ENCODE assay signal across 8 cellular contexts in the genomic region with DNA sequence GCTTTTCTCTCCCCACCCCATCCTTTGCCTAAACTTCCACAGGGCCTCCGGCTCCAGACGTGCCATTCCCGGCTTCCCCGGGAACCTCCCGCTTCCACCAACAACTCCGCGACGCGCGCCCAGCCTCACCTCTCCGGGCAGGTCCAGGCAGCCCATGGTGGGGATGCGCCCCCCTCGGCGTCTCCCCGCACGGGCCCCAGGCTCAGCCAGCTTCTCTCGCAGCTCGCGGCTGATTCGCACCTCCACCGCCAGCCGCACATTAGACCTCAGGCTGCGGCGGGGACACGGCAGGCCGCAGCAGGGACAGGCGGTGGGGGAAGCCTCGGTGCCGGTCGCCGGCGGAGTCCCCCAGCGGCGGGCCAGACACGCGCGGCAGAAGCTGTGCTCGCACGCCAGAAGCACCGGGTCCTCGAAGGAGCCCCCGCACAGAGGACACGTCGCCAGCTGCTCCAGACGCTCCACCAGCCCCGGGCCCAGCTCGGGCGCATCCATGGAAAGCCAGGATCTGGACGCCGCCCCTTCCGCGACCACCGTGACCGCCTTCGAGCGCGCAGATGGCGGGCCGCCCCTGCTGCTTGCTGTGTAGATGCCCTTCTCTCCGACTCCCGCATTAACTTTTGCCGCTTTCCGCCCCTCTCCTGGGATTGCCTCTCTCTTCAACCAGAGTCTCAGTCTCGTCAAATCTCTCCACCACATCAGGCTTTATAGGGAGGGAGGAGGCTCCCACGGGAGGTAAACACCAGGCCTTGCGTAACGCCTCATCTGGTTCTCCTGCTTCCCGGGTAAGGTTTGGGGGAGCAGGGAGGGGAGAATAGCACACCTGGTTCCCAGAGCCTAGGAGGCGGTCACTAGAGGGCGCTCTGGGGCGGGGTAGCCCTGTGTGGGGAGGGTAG. TPM values are rescaled to one million over a fixed set of nuclear protein-coding genes. Genes with fewer than 3 reads are reported as not detected.
DNase-seq lines count a peak whose midpoint lies in the region; ATAC-seq and TF ChIP-seq lines count a peak whose summit lies in the region.

A gene with protein sequence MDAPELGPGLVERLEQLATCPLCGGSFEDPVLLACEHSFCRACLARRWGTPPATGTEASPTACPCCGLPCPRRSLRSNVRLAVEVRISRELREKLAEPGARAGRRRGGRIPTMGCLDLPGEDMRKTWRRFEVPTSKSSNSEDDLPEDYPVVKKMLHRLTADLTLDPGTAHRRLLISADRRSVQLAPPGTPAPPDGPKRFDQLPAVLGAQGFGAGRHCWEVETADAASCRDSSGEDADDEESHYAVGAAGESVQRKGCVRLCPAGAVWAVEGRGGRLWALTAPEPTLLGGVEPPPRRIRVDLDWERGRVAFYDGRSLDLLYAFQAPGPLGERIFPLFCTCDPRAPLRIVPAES (minus strand): TSS at position 676 of the 893 bp plus-strand sequence. CDS start 184 bp downstream, at position 492.

- peak within 1 kb of the TSS; percentile 27 for H3K4me3 ChIP-seq in A673 (ENCODE audit: low read depth, low read length, poor library complexity, severe bottlenecking)
- peak within 1 kb of the TSS in 1 of 2 experiments; percentile 24; a peak in 1 of 4 replicates for H3K4me3 ChIP-seq in HCT116 (replicated peaks in 1 of 2; ENCODE audit: low read depth in 1 of 2, low read length in 2 of 2)
- peak within 1 kb of the TSS; percentile 45 to 71 for H3K4me3 ChIP-seq in testis

- TF ChIP-seq POLR2A in HCT116 (IDR thresholded peaks at IDR 0.05; ENCODE audit: borderline replicate concordance, extremely low read depth, insufficient read depth, insufficient read length): no peak
- no peak for TF ChIP-seq POLR2A in testis (IDR thresholded peaks at IDR 0.05)

- no peaks in the 10 kb centered on the region for H3K9me2 ChIP-seq in HCT116 (ENCODE audit: insufficient read depth)

- H3K27ac ChIP-seq in A673 (ENCODE audit: low read depth, low read length, poor library complexity, severe bottlenecking): no peak within 1 kb of the TSS
- peak within 1 kb of the TSS; percentile 38; the same call in 1 of the 2 replicates for H3K27ac ChIP-seq in HCT116 (ENCODE audit: low read depth, low read length)
- peak within 1 kb of the TSS; percentile 76 to 84 for H3K27ac ChIP-seq in testis

- no peak for TF ChIP-seq RAD21 in HCT116 (IDR thresholded peaks at IDR 0.05; ENCODE audit: low read depth)

- H3K36me3 ChIP-seq in A673 (ENCODE audit: insufficient read depth, low read length, poor library complexity, severe bottlenecking): no peaks in the 10 kb centered on the region
- H3K36me3 ChIP-seq in HCT116 (ENCODE audit: control insufficient read depth in 1 of 2, insufficient read depth in 2 of 2, low read length in 2 of 2): no peaks in the 10 kb centered on the region
- no peaks in the 10 kb centered on the region for H3K36me3 ChIP-seq in testis (ENCODE audit: low read depth, missing control alignments)

- CTCF ChIA-PET in A673 (lab: Charles Lee) (no interaction called here), HCT116 (lab: Charles Lee) (interaction anchor here (1.0 kb wide), 1 partner anchor 12 kb away, joined by 3 read pairs; no protein-coding TSS in a partner anchor)

- peak within 1 kb of the TSS; percentile 77 for H3K4me3 Mint-ChIP-seq in activated naive CD8-positive, alpha-beta T cell
- H3K4me3 Mint-ChIP-seq in immature natural killer cell: peak within 1 kb of the TSS in 3 of 5 donors; percentile 33 to 36 (median 36)

- H3K36me3 Mint-ChIP-seq in activated naive CD8-positive, alpha-beta T cell: peaks cover 16% of the 10 kb centered on the region
- peaks cover 9 to 28% (median 15%) of the 10 kb centered on the region in 3 donors for H3K36me3 Mint-ChIP-seq in immature natural killer cell

- DNase-seq in A673 (ENCODE audit: low spot score): no peak
- DNase-seq in HCT116 (ENCODE audit: low read depth, low spot score): no peak
- no peak for DNase-seq in immature natural killer cell
- DNase-seq in testis: peak; percentile 67
- DNase-seq in NCI-H187 treated with DMSO at 0.1 percent for 48 hours (lab: John Stamatoyannopoulos, UW): no peak
- DNase-seq in NCI-H1436 treated with DMSO at 0.1 percent for 48 hours (lab: John Stamatoyannopoulos, UW): no peak

- peaks cover 39% of the 10 kb centered on the region for H3K27me3 Mint-ChIP-seq in activated naive CD8-positive, alpha-beta T cell
- peaks cover 15 to 47% (median 30%) of the 10 kb centered on the region in 3 donors for H3K27me3 Mint-ChIP-seq in immature natural killer cell (ENCODE audit: low read depth in 3 of 3)

- peaks cover 53% of the 10 kb centered on the region for H3K4me1 Mint-ChIP-seq in activated naive CD8-positive, alpha-beta T cell (ENCODE audit: low read depth)
- H3K4me1 Mint-ChIP-seq in immature natural killer cell: peaks cover 28 to 44% of the 10 kb centered on the region in 2 donors

- RAD21 ChIA-PET in HCT116 (lab: Charles Lee; ENCODE audit: low non-redundant PET in 1 of 2, low total read pairs in 2 of 2, uncharacterized antibody in 2 of 2, unreplicated experiment in 2 of 2): no interaction called here

- peak within 1 kb of the TSS; percentile 65 for H3K4me2 ChIP-seq in HCT116 (ENCODE audit: low read length)

- TF ChIP-seq CTCF in A673 (conservative IDR thresholded peaks at IDR 0.05; ENCODE audit: low read depth, low read length) (peak; percentile 64), HCT116 (IDR thresholded peaks at IDR 0.05 in 2 of 3, conservative IDR thresholded peaks at IDR 0.05 in 1 of 3; ENCODE audit: borderline replicate concordance in 1 of 3, insufficient read depth in 1 of 3, low read depth in 2 of 3, low read length in 2 of 3) (peak in 2 of 3 experiments; percentile 67 to 70; a peak in 4 of 6 replicates), testis (IDR thresholded peaks at IDR 0.05) (peak in 2 of 3 experiments; percentile 9 to 50)

- H3K9me3 Mint-ChIP-seq in activated naive CD8-positive, alpha-beta T cell (ENCODE audit: low read depth): no peaks in the 10 kb centered on the region
- peaks cover 0 to 1% (median 0%) of the 10 kb centered on the region in 6 donors for H3K9me3 Mint-ChIP-seq in immature natural killer cell

- H3K27me3 ChIP-seq in A673 (replicated peaks; ENCODE audit: insufficient read depth, low read depth, low read length, poor library complexity) (peaks cover 95% of the 10 kb centered on the region), HCT116 (ENCODE audit: insufficient read depth, low read length) (no peaks in the 10 kb centered on the region), testis (no peaks in the 10 kb centered on the region)

- intact Hi-C loops in A673 (cut with micrococcal nuclease; ENCODE audit: unreplicated experiment) (no loop called here), HCT116 (cut with micrococcal nuclease) (no loop called here), testis (cut with DNase I; ENCODE audit: low total_unique reads) (no loop called here)

- POLR2A ChIA-PET in A673 (lab: Charles Lee; ENCODE audit: low non-redundant PET): no interaction called here
- POLR2A ChIA-PET in HCT116 (lab: Charles Lee): no interaction called here

- H3K4me1 ChIP-seq in A673 (ENCODE audit: insufficient read depth, low read length, poor library complexity, severe bottlenecking) (peaks cover 10% of the 10 kb centered on the region), HCT116 (ENCODE audit: control insufficient read depth in 1 of 2, insufficient read depth in 2 of 2, low read length in 2 of 2) (peaks cover 11 to 19% of the 10 kb centered on the region in 2 experiments), testis (peaks cover 47% of the 10 kb centered on the region)

- BruUV-seq in A673 (replicated peaks; lab: Mats Ljungman, UMichigan) (no TSS peak), HCT116 (replicated peaks; lab: Mats Ljungman, UMichigan) (no TSS peak)

- H3K79me2 ChIP-seq in HCT116 (ENCODE audit: insufficient read depth, low read length): no peaks in the 10 kb centered on the region

- 3% methylated on average over 14 to 70 of the region's 71 CpGs for WGBS in testis, 2 donors

- no peak within 1 kb of the TSS for H3K27ac Mint-ChIP-seq in activated naive CD8-positive, alpha-beta T cell
- peak within 1 kb of the TSS in 1 of 6 donors; percentile 15 for H3K27ac Mint-ChIP-seq in immature natural killer cell

- peak within 1 kb of the TSS; percentile 34 for H3K9ac ChIP-seq in HCT116 (ENCODE audit: low read length)

- no peaks in the 10 kb centered on the region for H4K20me1 ChIP-seq in HCT116 (ENCODE audit: insufficient read depth)

- ATAC-seq in HCT116 (peak; percentile 70; the same call in 1 of the 2 replicates), HG03039 (IDR thresholded peaks at IDR 0.05; ENCODE audit: unreplicated experiment) (no peak)

- no peaks in the 10 kb centered on the region for H3K9me3 ChIP-seq in A673 (ENCODE audit: low read depth, low read length, poor library complexity, severe bottlenecking)
- H3K9me3 ChIP-seq in HCT116 (ENCODE audit: control insufficient read depth in 1 of 2, insufficient read depth in 1 of 2, low read depth in 1 of 2, low read length in 2 of 2): no peaks in the 10 kb centered on the region
- no peaks in the 10 kb centered on the region for H3K9me3 ChIP-seq in testis

- H2AFZ ChIP-seq in HCT116 (ENCODE audit: low read depth, low read length, poor library complexity, severe bottlenecking): no peak within 1 kb of the TSS

TF ChIP-seq in HCT116, 20 proteins besides CTCF, POLR2A, EP300 and RAD21:
- TF ChIP-seq, protein P1, sequence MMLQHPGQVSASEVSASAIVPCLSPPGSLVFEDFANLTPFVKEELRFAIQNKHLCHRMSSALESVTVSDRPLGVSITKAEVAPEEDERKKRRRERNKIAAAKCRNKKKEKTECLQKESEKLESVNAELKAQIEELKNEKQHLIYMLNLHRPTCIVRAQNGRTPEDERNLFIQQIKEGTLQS (IDR thresholded peaks at IDR 0.05): no peak
- TF ChIP-seq CEBPB (IDR thresholded peaks at IDR 0.05; ENCODE audit: low read depth): peak; percentile 68

RNA-seq across cellular contexts. Expression of the gene that starts here (rescaled TPM):
- total RNA-seq in A673 (2021): not detected in 2 replicates
- total RNA-seq in HCT116 (2021; ENCODE audit: unreplicated experiment): 0.22 TPM
- polyA plus RNA-seq in HCT116 (2012): 0.75 and 1.0 TPM in 2 replicates
- not detected for polyA plus RNA-seq in immature natural killer cell
- total RNA-seq in testis: 1 to 10 TPM; 3.5 to 4.3 TPM
- 2.7 TPM for polyA plus RNA-seq in testis (ENCODE audit: insufficient read depth, low read depth, low replicate concordance)
